Comparison of ENCODE assay signal across 8 cellular contexts in genomic region chr12:46364777-46365580, GRCh38. TPM values are rescaled to one million over a fixed set of nuclear protein-coding genes. Genes with fewer than 3 reads are reported as not detected.
DNase-seq lines count a peak whose midpoint lies in the region; ATAC-seq and TF ChIP-seq lines count a peak whose summit lies in the region.

No MANE protein-coding gene starts in this region.

- peaks cover 73% of the 10 kb centered on the region for H3K4me1 Mint-ChIP-seq in T-helper 2 cell treated with Interferon-gamma antibody and Interleukin-4, amounts not matched to agents 5 μg/mL and 100 μg/mL, for 36 hours (ENCODE audit: low read depth)

- TF ChIP-seq CTCF in astrocyte of the cerebellum (IDR thresholded peaks at IDR 0.05; ENCODE audit: low read depth, low read length, missing control alignments) (no peak), thoracic aorta (IDR thresholded peaks at IDR 0.05) (no peak)

- H3K9me3 Mint-ChIP-seq in T-helper 2 cell treated with Interferon-gamma antibody and Interleukin-4, amounts not matched to agents 5 μg/mL and 100 μg/mL, for 36 hours: no peaks in the 10 kb centered on the region

- H3K4me3 Mint-ChIP-seq in T-helper 2 cell treated with Interferon-gamma antibody and Interleukin-4, amounts not matched to agents 5 μg/mL and 100 μg/mL, for 36 hours: no peak overlapping the region

- H3K36me3 ChIP-seq in thoracic aorta: peaks cover 75% of the 10 kb centered on the region

- peak overlapping the region in 1 of 2 donors; percentile 1 for H3K27ac ChIP-seq in thoracic aorta

- H3K36me3 Mint-ChIP-seq in T-helper 2 cell treated with Interferon-gamma antibody and Interleukin-4, amounts not matched to agents 5 μg/mL and 100 μg/mL, for 36 hours (ENCODE audit: low read depth): peaks cover 94% of the 10 kb centered on the region

- H3K4me3 ChIP-seq in astrocyte of the cerebellum (ENCODE audit: low read depth, low read length) (peak overlapping the region; percentile 21), thoracic aorta (peak overlapping the region; percentile 95)

- in situ Hi-C loops in astrocyte of the cerebellum (cut with HindIII; ENCODE audit: low sequenced_read_pairs): loop anchor here (5.0 kb wide), 2 partner anchors 317 to 647 kb away; no protein-coding TSS in a partner anchor

- H3K4me1 ChIP-seq in thoracic aorta (ENCODE audit: control insufficient read depth in 1 of 2, low read depth in 2 of 2): peaks cover 55 to 100% of the 10 kb centered on the region in 2 donors

- ATAC-seq in thoracic aorta (ENCODE audit: insufficient number of reproducible peaks, low FRiP score, low read depth) (no peak), HG02571 (IDR thresholded peaks at IDR 0.05; ENCODE audit: unreplicated experiment) (no peak), HG03521 (IDR thresholded peaks at IDR 0.05; ENCODE audit: unreplicated experiment) (no peak)

- no peak for DNase-seq in T-helper 2 cell treated with Interferon-gamma antibody and Interleukin-4, amounts not matched to agents 5 μg/mL and 100 μg/mL, for 36 hours (ENCODE audit: low spot score)
- DNase-seq in T-helper 2 cell: no peak
- DNase-seq in astrocyte of the cerebellum (ENCODE audit: low read depth): no peak
- peak; percentile 82 for DNase-seq in iris pigment epithelial cell (ENCODE audit: low read depth)
- peak; percentile 38 for DNase-seq in thoracic aorta (ENCODE audit: low spot score)
- DNase-seq in NCI-H2029 (lab: John Stamatoyannopoulos, UW): no peak

- H3K9me3 ChIP-seq in thoracic aorta: no peaks in the 10 kb centered on the region

- H3K27me3 Mint-ChIP-seq in T-helper 2 cell treated with Interferon-gamma antibody and Interleukin-4, amounts not matched to agents 5 μg/mL and 100 μg/mL, for 36 hours (ENCODE audit: low read depth): no peaks in the 10 kb centered on the region

- no peaks in the 10 kb centered on the region for H3K27me3 ChIP-seq in thoracic aorta (replicated peaks; ENCODE audit: insufficient read depth)

- H3K27ac Mint-ChIP-seq in T-helper 2 cell treated with Interferon-gamma antibody and Interleukin-4, amounts not matched to agents 5 μg/mL and 100 μg/mL, for 36 hours: peak overlapping the region; percentile 17

RNA-seq across cellular contexts. Expression of gene SLC38A2, which starts 7.6 kb away (rescaled TPM):
- total RNA-seq in thoracic aorta: 100 to 1,000 TPM; 334 to 384 TPM

Comparison
In these comparisons a context has a peak if more than half of its experiments do, and no peak if none do; other contexts are left out.
1. DNase-seq: peak in iris pigment epithelial cell (single experiment) and thoracic aorta (single experiment); none in T-helper 2 cell treated with Interferon-gamma antibody and Interleukin-4, amounts not matched to agents 5 μg/mL and 100 μg/mL, for 36 hours (single experiment), T-helper 2 cell (0 of 5), astrocyte of the cerebellum (single experiment) and NCI-H2029 (single experiment).